19 cellular contexts compared by ENCODE assay signal in the genomic region with DNA sequence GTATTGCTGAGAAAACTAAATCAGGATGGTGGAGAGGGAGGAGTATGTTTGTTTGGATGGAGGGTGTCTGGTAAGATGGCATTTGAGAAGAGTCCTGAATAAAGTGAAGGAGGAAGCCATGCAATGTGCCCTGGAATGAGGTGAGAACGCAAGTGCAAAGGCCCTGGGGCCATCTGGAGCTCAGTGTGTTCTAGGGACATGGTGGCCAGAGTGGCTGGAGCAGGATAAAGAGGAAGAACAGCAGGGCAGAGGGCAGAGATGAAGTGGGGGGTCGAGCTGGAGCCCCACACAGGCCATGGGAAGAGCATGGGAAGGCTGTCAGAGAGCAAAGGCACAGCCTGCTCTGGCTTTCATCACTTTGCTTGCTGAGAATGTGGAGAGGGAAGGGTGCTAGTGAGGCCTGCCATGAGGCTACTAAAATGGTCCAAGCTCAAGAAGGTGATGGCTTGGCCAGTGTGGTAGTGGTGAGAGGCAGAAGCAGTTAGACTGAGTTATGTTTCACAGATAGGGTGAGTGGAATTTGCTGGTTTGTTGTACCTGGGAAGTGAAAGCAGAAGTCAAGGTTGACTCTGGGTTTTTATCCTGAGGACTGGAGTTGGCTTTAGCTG.
"Had no signal": no experiment of that assay in that cellular context is flagged by ENCODE, and none has a peak within 500 bp of the region (broad histone marks: within the 10 kb centered on the region; RNA-seq: fewer than 3 reads in every experiment).

No MANE protein-coding gene starts in this region.

- H3K9me3 ChIP-seq: colonic mucosa, esophagus muscularis mucosa, gastroesophageal sphincter, left ventricle myocardium inferior, lower lobe of right lung had no signal

- H3K4me1 ChIP-seq: colonic mucosa, esophagus muscularis mucosa, gastroesophageal sphincter, left ventricle myocardium inferior, lower lobe of right lung had no signal

- DNase-seq: cerebellar nuclear complex; colonic mucosa; cortex of kidney; effector CD8-positive, alpha-beta T cell; effector memory CD8-positive, alpha-beta T cell; endodermal cell; foreskin keratinocyte; hypothalamus; immature natural killer cell; left colon; left ventricle myocardium inferior; lower lobe of right lung; mesenchymal stem cell; midbrain; naive thymus-derived CD4-positive, alpha-beta T cell had no signal

- ATAC-seq: effector memory CD8-positive, alpha-beta T cell; foreskin keratinocyte; gastroesophageal sphincter; left colon; left lobe of liver; lower lobe of right lung; naive thymus-derived CD4-positive, alpha-beta T cell had no signal

- H3K27me3 ChIP-seq: colonic mucosa had no signal

- H3K27ac ChIP-seq: colonic mucosa, esophagus muscularis mucosa, foreskin keratinocyte, gastroesophageal sphincter, hepatocyte, left ventricle myocardium inferior, lower lobe of right lung had no signal

- H3K4me3 ChIP-seq: colonic mucosa, esophagus muscularis mucosa, gastroesophageal sphincter, hepatocyte, left ventricle myocardium inferior, lower lobe of right lung had no signal

- H3K36me3 ChIP-seq: colonic mucosa, esophagus muscularis mucosa, gastroesophageal sphincter, left ventricle myocardium inferior, lower lobe of right lung had no signal
